ENCODE assay signal across 8 cellular contexts in genomic region chr19:42241279-42241678, GRCh38. TPM values are rescaled to one million over a fixed set of nuclear protein-coding genes. Genes with fewer than 3 reads are reported as not detected.
DNase-seq lines count a peak whose midpoint lies in the region; ATAC-seq, FAIRE-seq and TF ChIP-seq lines count a peak whose summit lies in the region.

No MANE protein-coding gene starts in this region.

- no peak for TF ChIP-seq RAD21 in HCT116 (IDR thresholded peaks at IDR 0.05; ENCODE audit: low read depth)

- peaks cover 26% of the 10 kb centered on the region for H3K36me3 Mint-ChIP-seq in activated CD4-positive, alpha-beta memory T cell treated with anti-CD3 and anti-CD28 coated beads, Interleukin-2, amount 10 ng/mL, durations not matched to agents 7 days and 5 days (ENCODE audit: low read depth)

- WGBS in hepatocyte (ENCODE audit: low lambda C conversion rate, missing lambda C conversion rate), result 100% methylated on average over 3 of the region's 3 CpGs
- 98 to 100% (median 99%) methylated on average over 3 of the region's 3 CpGs for WGBS in small intestine, 3 donors

- peak overlapping the region; percentile 79 for H3K9ac ChIP-seq in HCT116 (ENCODE audit: low read length)

- DNase-seq in HCT116 (ENCODE audit: low read depth, low spot score), result no peak
- no peak for DNase-seq in activated CD4-positive, alpha-beta memory T cell treated with anti-CD3 and anti-CD28 coated beads, Interleukin-2, amount 10 ng/mL, durations not matched to agents 7 days and 5 days
- DNase-seq in hepatocyte (ENCODE audit: low spot score), result no peak
- peak; percentile 31 for DNase-seq in small intestine
- DNase-seq in GM12892 (ENCODE audit: insufficient read length), result no peak
- no peak for DNase-seq in NCI-H1436 (lab: John Stamatoyannopoulos, UW)
- no peak for DNase-seq in NCI-H446 treated with DMSO at 0.1 percent for 48 hours (lab: John Stamatoyannopoulos, UW)

- FAIRE-seq in small intestine (lab: Jason Lieb, UNC), result no peak
- no peak for FAIRE-seq in GM12892 (lab: Jason Lieb, UNC)

- TF ChIP-seq CTCF in HCT116 (IDR thresholded peaks at IDR 0.05 in 2 of 3, conservative IDR thresholded peaks at IDR 0.05 in 1 of 3; ENCODE audit: borderline replicate concordance in 1 of 3, insufficient read depth in 1 of 3, low read depth in 2 of 3, low read length in 2 of 3) (no peak), hepatocyte (IDR thresholded peaks at IDR 0.05; ENCODE audit: poor library complexity) (no peak)

- H3K27ac Mint-ChIP-seq in activated CD4-positive, alpha-beta memory T cell treated with anti-CD3 and anti-CD28 coated beads, Interleukin-2, amount 10 ng/mL, durations not matched to agents 7 days and 5 days, result peak overlapping the region; percentile 78

- H4K20me1 ChIP-seq in HCT116 (ENCODE audit: insufficient read depth) (no peaks in the 10 kb centered on the region), hepatocyte (ENCODE audit: insufficient read depth, poor library complexity, severe bottlenecking) (no peaks in the 10 kb centered on the region)

- H3K9me2 ChIP-seq in HCT116 (ENCODE audit: insufficient read depth) (no peaks in the 10 kb centered on the region), hepatocyte (replicated peaks; ENCODE audit: insufficient read depth) (no peaks in the 10 kb centered on the region)

- no peak for ATAC-seq in HCT116
- ATAC-seq in HG02678 (IDR thresholded peaks at IDR 0.05; ENCODE audit: unreplicated experiment), result no peak

- H3K4me1 Mint-ChIP-seq in activated CD4-positive, alpha-beta memory T cell treated with anti-CD3 and anti-CD28 coated beads, Interleukin-2, amount 10 ng/mL, durations not matched to agents 7 days and 5 days, result peaks cover 50% of the 10 kb centered on the region

- H2AFZ ChIP-seq in HCT116 (ENCODE audit: low read depth, low read length, poor library complexity, severe bottlenecking), result no peak overlapping the region
- no peak overlapping the region for H2AFZ ChIP-seq in hepatocyte

- CTCF ChIA-PET in HCT116 (lab: Charles Lee), result no interaction called here
- CTCF ChIA-PET in activated CD4-positive, alpha-beta memory T cell treated with anti-CD3 and anti-CD28 coated beads, Interleukin-2, amount 10 ng/mL, durations not matched to agents 7 days and 5 days (lab: Charles Lee), result interaction anchor here (0.5 to 6.6 kb wide), 12 partner anchors 21 to 132 kb away, joined by 3 to 64 read pairs (median 6); partner anchors contain the start of genes POU2F2 and ZNF526

- H3K36me3 ChIP-seq in HCT116 (ENCODE audit: control insufficient read depth in 1 of 2, insufficient read depth in 2 of 2, low read length in 2 of 2), result peaks cover 8 to 17% of the 10 kb centered on the region in 2 experiments; a peak in 3 of 4 replicates
- no peaks in the 10 kb centered on the region for H3K36me3 ChIP-seq in hepatocyte (replicated peaks; ENCODE audit: insufficient read depth, low read depth)
- peaks cover 2 to 4% of the 10 kb centered on the region in 2 donors for H3K36me3 ChIP-seq in small intestine (ENCODE audit: control insufficient read depth in 2 of 2, insufficient read depth in 2 of 2, low read length in 2 of 2)

- H3K4me2 ChIP-seq in HCT116 (ENCODE audit: low read length) (peak overlapping the region; percentile 86), hepatocyte (peak overlapping the region; percentile 93)

- H3K9me3 Mint-ChIP-seq in activated CD4-positive, alpha-beta memory T cell treated with anti-CD3 and anti-CD28 coated beads, Interleukin-2, amount 10 ng/mL, durations not matched to agents 7 days and 5 days, result no peaks in the 10 kb centered on the region

- H3K27me3 ChIP-seq in HCT116 (ENCODE audit: insufficient read depth, low read length), result no peaks in the 10 kb centered on the region
- H3K27me3 ChIP-seq in hepatocyte, result no peaks in the 10 kb centered on the region
- no peaks in the 10 kb centered on the region for H3K27me3 ChIP-seq in small intestine (ENCODE audit: control insufficient read depth in 2 of 2, insufficient read depth in 2 of 2, low read length in 2 of 2)

- H3K9me3 ChIP-seq in HCT116 (ENCODE audit: control insufficient read depth in 1 of 2, insufficient read depth in 1 of 2, low read depth in 1 of 2, low read length in 2 of 2) (no peaks in the 10 kb centered on the region), hepatocyte (ENCODE audit: low read depth) (no peaks in the 10 kb centered on the region), small intestine (ENCODE audit: control insufficient read depth, low read depth) (no peaks in the 10 kb centered on the region)

- H3K79me2 ChIP-seq in HCT116 (ENCODE audit: insufficient read depth, low read length) (peaks cover 45% of the 10 kb centered on the region), hepatocyte (peaks cover 43% of the 10 kb centered on the region)

- H3K4me3 Mint-ChIP-seq in activated CD4-positive, alpha-beta memory T cell treated with anti-CD3 and anti-CD28 coated beads, Interleukin-2, amount 10 ng/mL, durations not matched to agents 7 days and 5 days, result peak overlapping the region; percentile 85

- H3K4me1 ChIP-seq in HCT116 (ENCODE audit: control insufficient read depth in 1 of 2, insufficient read depth in 2 of 2, low read length in 2 of 2) (peaks cover 8 to 28% of the 10 kb centered on the region in 2 experiments), hepatocyte (ENCODE audit: insufficient read depth) (peaks cover 7% of the 10 kb centered on the region), small intestine (ENCODE audit: control insufficient read depth in 2 of 2, insufficient read depth in 1 of 2, low read depth in 1 of 2, low read length in 1 of 2) (peaks cover 0 to 4% of the 10 kb centered on the region in 2 donors)

- H3K27ac ChIP-seq in HCT116 (ENCODE audit: low read depth, low read length), result peak overlapping the region; percentile 78
- peak overlapping the region; percentile 79 for H3K27ac ChIP-seq in hepatocyte
- no peak overlapping the region for H3K27ac ChIP-seq in small intestine (ENCODE audit: low read depth in 1 of 2, low read length in 1 of 2)

- RAD21 ChIA-PET in HCT116 (lab: Charles Lee; ENCODE audit: low non-redundant PET in 1 of 2, low total read pairs in 2 of 2, uncharacterized antibody in 2 of 2, unreplicated experiment in 2 of 2), result no interaction called here

- H3K4me3 ChIP-seq in HCT116 (replicated peaks in 1 of 2; ENCODE audit: low read depth in 1 of 2, low read length in 2 of 2) (peak overlapping the region; percentile 69 to 93), hepatocyte (peak overlapping the region; percentile 82), small intestine (ENCODE audit: low read depth in 1 of 2, low read length in 2 of 2) (peak overlapping the region in 1 of 2 donors; percentile 97)

- no peaks in the 10 kb centered on the region for H3K27me3 Mint-ChIP-seq in activated CD4-positive, alpha-beta memory T cell treated with anti-CD3 and anti-CD28 coated beads, Interleukin-2, amount 10 ng/mL, durations not matched to agents 7 days and 5 days

- TF ChIP-seq POLR2A in HCT116 (IDR thresholded peaks at IDR 0.05; ENCODE audit: borderline replicate concordance, extremely low read depth, insufficient read depth, insufficient read length), result no peak
- no peak for TF ChIP-seq POLR2A in GM12892 (IDR thresholded peaks at IDR 0.05; ENCODE audit: low read depth, low read length)

- POLR2A ChIA-PET in HCT116 (lab: Charles Lee), result no interaction called here
- POLR2A ChIA-PET in activated CD4-positive, alpha-beta memory T cell treated with anti-CD3 and anti-CD28 coated beads, Interleukin-2, amount 10 ng/mL, durations not matched to agents 7 days and 5 days (lab: Charles Lee), result interaction anchor here (1.0 to 8.3 kb wide), 11 partner anchors 8 to 65 kb away, joined by 3 to 106 read pairs (median 7); partner anchors contain the start of genes CIC and ZNF526

- BruUV-seq in HCT116 (replicated peaks; lab: Mats Ljungman, UMichigan), result no TSS peak

- intact Hi-C loops in HCT116 (cut with micrococcal nuclease), result loop anchor here (5.0 kb wide), 1 partner anchor 156 kb away; no protein-coding TSS in a partner anchor

RNA-seq across cellular contexts. Expression of gene GSK3A, which starts 1.1 kb away (rescaled TPM):
- total RNA-seq in HCT116 (2021; ENCODE audit: unreplicated experiment) (57.2 TPM), hepatocyte (31.2 and 32.2 TPM in 2 replicates)
- polyA plus RNA-seq in HCT116 (2012), result 58.8 and 65.6 TPM in 2 replicates
- total RNA-seq in activated CD4-positive, alpha-beta memory T cell treated with anti-CD3 and anti-CD28 coated beads, Interleukin-2, amount 10 ng/mL, durations not matched to agents 7 days and 5 days, result 10 to 100 TPM; 48.9 to 50.7 TPM
- polyA plus RNA-seq in hepatocyte (36.6 and 38.8 TPM in 2 replicates), small intestine (10 to 100 TPM; 48.5 to 70.9 (median 70.3) TPM)
- 21.9 TPM for polyA plus RNA-seq in GM12892 (2012; ENCODE audit: missing spikeins)

RNA-seq across cellular contexts. Expression of gene ERF, which starts 13.6 kb away (rescaled TPM):
- total RNA-seq in HCT116 (2021; ENCODE audit: unreplicated experiment) (96.1 TPM), hepatocyte (32.6 and 47.1 TPM in 2 replicates)
- 55.7 and 62.1 TPM in 2 replicates for polyA plus RNA-seq in HCT116 (2012)
- total RNA-seq in activated CD4-positive, alpha-beta memory T cell treated with anti-CD3 and anti-CD28 coated beads, Interleukin-2, amount 10 ng/mL, durations not matched to agents 7 days and 5 days, result 10 to 100 TPM; 46.9 to 52.6 TPM
- polyA plus RNA-seq in hepatocyte (20.4 and 24.4 TPM in 2 replicates), small intestine (10 to 100 TPM; 28.6 to 51.6 (median 31.8) TPM)
- polyA plus RNA-seq in GM12892 (2012; ENCODE audit: missing spikeins), result 10.6 TPM

RNA-seq across cellular contexts. Expression of gene ZNF526, which starts 21.2 kb away (rescaled TPM):
- total RNA-seq in HCT116 (2021; ENCODE audit: unreplicated experiment) (13.1 TPM), hepatocyte (4.9 and 5.1 TPM in 2 replicates)
- 7.1 TPM in 2 replicates for polyA plus RNA-seq in HCT116 (2012)
- 10 to 100 TPM; 21.5 to 21.7 TPM for total RNA-seq in activated CD4-positive, alpha-beta memory T cell treated with anti-CD3 and anti-CD28 coated beads, Interleukin-2, amount 10 ng/mL, durations not matched to agents 7 days and 5 days
- polyA plus RNA-seq in hepatocyte (8.6 and 9.7 TPM in 2 replicates), small intestine (1 to 10 TPM; 3.2 to 4.8 (median 4.0) TPM)
- polyA plus RNA-seq in GM12892 (2012; ENCODE audit: missing spikeins), result 3.5 TPM

RNA-seq across cellular contexts. Expression of gene DEDD2, which starts 23.8 kb away (rescaled TPM):
- total RNA-seq in HCT116 (2021; ENCODE audit: unreplicated experiment) (32.7 TPM), hepatocyte (34.2 and 38.6 TPM in 2 replicates)
- polyA plus RNA-seq in HCT116 (2012), result 32.8 and 41.3 TPM in 2 replicates
- 10 to 100 TPM; 54.1 to 59.8 TPM for total RNA-seq in activated CD4-positive, alpha-beta memory T cell treated with anti-CD3 and anti-CD28 coated beads, Interleukin-2, amount 10 ng/mL, durations not matched to agents 7 days and 5 days
- polyA plus RNA-seq in hepatocyte (37.8 and 38.6 TPM in 2 replicates), small intestine (10 to 100 TPM; 22.8 to 41.3 (median 38.5) TPM)
- 11.7 TPM for polyA plus RNA-seq in GM12892 (2012; ENCODE audit: missing spikeins)

RNA-seq across cellular contexts. Expression of gene CIC, which starts 27.8 kb away (rescaled TPM):
- total RNA-seq in HCT116 (2021; ENCODE audit: unreplicated experiment) (52.0 TPM), hepatocyte (14.3 and 17.4 TPM in 2 replicates)
- 43.4 and 44.2 TPM in 2 replicates for polyA plus RNA-seq in HCT116 (2012)
- total RNA-seq in activated CD4-positive, alpha-beta memory T cell treated with anti-CD3 and anti-CD28 coated beads, Interleukin-2, amount 10 ng/mL, durations not matched to agents 7 days and 5 days, result 10 to 100 TPM; 86.5 to 88.8 TPM
- polyA plus RNA-seq in hepatocyte (19.3 and 23.2 TPM in 2 replicates), small intestine (10 to 100 TPM; 14.1 to 29.8 (median 18.1) TPM)
- polyA plus RNA-seq in GM12892 (2012; ENCODE audit: missing spikeins), result 6.1 TPM

Comparison
In these comparisons a context has a peak if more than half of its experiments do, and no peak if none do; other contexts are left out.
1. H3K27ac ChIP-seq: peak in HCT116 (single experiment) and hepatocyte (single experiment); none in small intestine (0 of 2).